In genomic region chrX:106752101-106752678, GRCh38 we compare ENCODE assay signal across 2 cellular contexts.
TF ChIP-seq lines count a peak whose summit lies in the region.

No MANE protein-coding gene starts in this region.

TF ChIP-seq in GM12878, 131 proteins besides CTCF, POLR2A, EP300 and RAD21:
- TF ChIP-seq WRNIP1 (IDR thresholded peaks at IDR 0.05; ENCODE audit: borderline replicate concordance, low read depth, low read length) (no peak), MXI1 (IDR thresholded peaks at IDR 0.05; ENCODE audit: low read depth, low read length) (no peak), NRF1 (conservative IDR thresholded peaks at IDR 0.05; ENCODE audit: low read depth, low read length) (no peak), POLR2AphosphoS2 (IDR thresholded peaks at IDR 0.05; ENCODE audit: low read depth, low read length) (no peak), ZNF207 (IDR thresholded peaks at IDR 0.05; ENCODE audit: borderline replicate concordance) (no peak), NFIC (IDR thresholded peaks at IDR 0.05; ENCODE audit: low read depth, low read length) (no peak), DPF2 (IDR thresholded peaks at IDR 0.05) (no peak), LARP7 (IDR thresholded peaks at IDR 0.05) (no peak), MEF2A (IDR thresholded peaks at IDR 0.05; ENCODE audit: insufficient read depth, low read depth, low read length) (no peak), TCF12 (IDR thresholded peaks at IDR 0.05; ENCODE audit: low read depth, low read length) (no peak), IKZF2 (IDR thresholded peaks at IDR 0.05) (no peak), RUNX3 (IDR thresholded peaks at IDR 0.05; ENCODE audit: low read length) (no peak), KAT2A (conservative IDR thresholded peaks at IDR 0.05; ENCODE audit: control insufficient read depth, low read depth, low read length) (no peak), ETV6 (conservative IDR thresholded peaks at IDR 0.05 in 1 of 2, IDR thresholded peaks at IDR 0.05 in 1 of 2; ENCODE audit: borderline replicate concordance in 1 of 2, low read depth in 1 of 2) (no peak), USF1 (IDR thresholded peaks at IDR 0.05; ENCODE audit: borderline replicate concordance, extremely low read length, insufficient read depth, low read depth, low read length) (no peak), BCLAF1 (IDR thresholded peaks at IDR 0.05) (no peak)
- TF ChIP-seq, protein P1, sequence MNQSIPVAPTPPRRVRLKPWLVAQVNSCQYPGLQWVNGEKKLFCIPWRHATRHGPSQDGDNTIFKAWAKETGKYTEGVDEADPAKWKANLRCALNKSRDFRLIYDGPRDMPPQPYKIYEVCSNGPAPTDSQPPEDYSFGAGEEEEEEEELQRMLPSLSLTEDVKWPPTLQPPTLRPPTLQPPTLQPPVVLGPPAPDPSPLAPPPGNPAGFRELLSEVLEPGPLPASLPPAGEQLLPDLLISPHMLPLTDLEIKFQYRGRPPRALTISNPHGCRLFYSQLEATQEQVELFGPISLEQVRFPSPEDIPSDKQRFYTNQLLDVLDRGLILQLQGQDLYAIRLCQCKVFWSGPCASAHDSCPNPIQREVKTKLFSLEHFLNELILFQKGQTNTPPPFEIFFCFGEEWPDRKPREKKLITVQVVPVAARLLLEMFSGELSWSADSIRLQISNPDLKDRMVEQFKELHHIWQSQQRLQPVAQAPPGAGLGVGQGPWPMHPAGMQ (IDR thresholded peaks at IDR 0.05; ENCODE audit: borderline replicate concordance) = no peak

TF ChIP-seq in liver, 16 proteins besides CTCF, POLR2A, EP300 and RAD21:
- TF ChIP-seq GABPA (IDR thresholded peaks at IDR 0.05 in 1 of 2, conservative IDR thresholded peaks at IDR 0.05 in 1 of 2) (no peak), HNF4G (IDR thresholded peaks at IDR 0.05) (no peak), HNF4A (conservative IDR thresholded peaks at IDR 0.05) (no peak), FOXA1 (IDR thresholded peaks at IDR 0.05) (no peak)
- TF ChIP-seq, protein P2, sequence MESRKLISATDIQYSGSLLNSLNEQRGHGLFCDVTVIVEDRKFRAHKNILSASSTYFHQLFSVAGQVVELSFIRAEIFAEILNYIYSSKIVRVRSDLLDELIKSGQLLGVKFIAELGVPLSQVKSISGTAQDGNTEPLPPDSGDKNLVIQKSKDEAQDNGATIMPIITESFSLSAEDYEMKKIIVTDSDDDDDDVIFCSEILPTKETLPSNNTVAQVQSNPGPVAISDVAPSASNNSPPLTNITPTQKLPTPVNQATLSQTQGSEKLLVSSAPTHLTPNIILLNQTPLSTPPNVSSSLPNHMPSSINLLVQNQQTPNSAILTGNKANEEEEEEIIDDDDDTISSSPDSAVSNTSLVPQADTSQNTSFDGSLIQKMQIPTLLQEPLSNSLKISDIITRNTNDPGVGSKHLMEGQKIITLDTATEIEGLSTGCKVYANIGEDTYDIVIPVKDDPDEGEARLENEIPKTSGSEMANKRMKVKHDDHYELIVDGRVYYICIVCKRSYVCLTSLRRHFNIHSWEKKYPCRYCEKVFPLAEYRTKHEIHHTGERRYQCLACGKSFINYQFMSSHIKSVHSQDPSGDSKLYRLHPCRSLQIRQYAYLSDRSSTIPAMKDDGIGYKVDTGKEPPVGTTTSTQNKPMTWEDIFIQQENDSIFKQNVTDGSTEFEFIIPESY (IDR thresholded peaks at IDR 0.05) = no peak
